8 cellular contexts compared by ENCODE assay signal in genomic region chr13:37058801-37059135, GRCh38. TPM values are rescaled to one million over a fixed set of nuclear protein-coding genes. Genes with fewer than 3 reads are reported as not detected.
DNase-seq lines count a peak whose midpoint lies in the region; ATAC-seq and TF ChIP-seq lines count a peak whose summit lies in the region.

No MANE protein-coding gene starts in this region.

- no peaks in the 10 kb centered on the region for H3K9me3 Mint-ChIP-seq in central memory CD8-positive, alpha-beta T cell

- H3K27ac ChIP-seq in RWPE2 (ENCODE audit: poor library complexity, severe bottlenecking) (peak overlapping the region; percentile 57), liver (ENCODE audit: low read depth in 1 of 2, low read length in 2 of 2) (peak overlapping the region; percentile 77 to 84), stomach smooth muscle (ENCODE audit: low read length) (peak overlapping the region; percentile 79)

- H3K4me1 ChIP-seq in RWPE2 (ENCODE audit: insufficient read depth, poor library complexity, severe bottlenecking) (no peaks in the 10 kb centered on the region), liver (ENCODE audit: control insufficient read depth in 4 of 4, insufficient read depth in 4 of 4, low read length in 3 of 4) (peaks cover 3 to 14% (median 8%) of the 10 kb centered on the region in 4 donors), stomach smooth muscle (ENCODE audit: control insufficient read depth, insufficient read depth, low read length) (no peaks in the 10 kb centered on the region)

- H3K27me3 Mint-ChIP-seq in central memory CD8-positive, alpha-beta T cell: peaks cover 9% of the 10 kb centered on the region

- ATAC-seq in GM18520 (IDR thresholded peaks at IDR 0.05; ENCODE audit: unreplicated experiment): peak; percentile 12
- ATAC-seq in HG03025 (IDR thresholded peaks at IDR 0.05; ENCODE audit: low FRiP score, unreplicated experiment): peak; percentile 18
- peak; percentile 22 for ATAC-seq in RWPE2 (ENCODE audit: low read depth)
- ATAC-seq in central memory CD8-positive, alpha-beta T cell (replicated peaks; ENCODE audit: extremely low read depth, poor library complexity, severe bottlenecking): peak; percentile 44

- WGBS in liver: 2% methylated on average over 13 of the region's 13 CpGs

- H3K27me3 ChIP-seq in RWPE2 (ENCODE audit: insufficient read depth, poor library complexity, severe bottlenecking) (no peaks in the 10 kb centered on the region), liver (ENCODE audit: control insufficient read depth in 4 of 4, insufficient read depth in 4 of 4, low read length in 3 of 4) (no peaks in the 10 kb centered on the region), stomach smooth muscle (ENCODE audit: control insufficient read depth in 1 of 2, insufficient read depth in 2 of 2, low read length in 2 of 2) (no peaks in the 10 kb centered on the region)

- peak overlapping the region; percentile 91 for H3K4me3 Mint-ChIP-seq in central memory CD8-positive, alpha-beta T cell

- TF ChIP-seq CTCF in RWPE2 (IDR thresholded peaks at IDR 0.05; ENCODE audit: poor library complexity, severe bottlenecking) (no peak), liver (IDR thresholded peaks at IDR 0.05; ENCODE audit: low read depth, low read length, missing input control) (no peak), GM13977 (IDR thresholded peaks at IDR 0.05; ENCODE audit: extremely low read depth, insufficient read depth, missing control alignments) (no peak)

- H3K36me3 ChIP-seq in RWPE2 (ENCODE audit: low read depth): peaks cover 14% of the 10 kb centered on the region; the same call in 1 of the 2 replicates
- no peaks in the 10 kb centered on the region for H3K36me3 ChIP-seq in liver (ENCODE audit: control insufficient read depth in 4 of 4, insufficient read depth in 3 of 4, low read depth in 1 of 4, low read length in 3 of 4)
- H3K36me3 ChIP-seq in stomach smooth muscle (ENCODE audit: control insufficient read depth in 2 of 2, insufficient read depth in 2 of 2, low read length in 2 of 2): peaks cover 0 to 2% of the 10 kb centered on the region in 2 donors

- peak overlapping the region; percentile 95 for H3K27ac Mint-ChIP-seq in central memory CD8-positive, alpha-beta T cell (ENCODE audit: low read depth)

- DNase-seq in AG08395 (ENCODE audit: low spot score) (peak; percentile 19), RWPE2 (ENCODE audit: low spot score) (no peak), GM13977 (ENCODE audit: low spot score) (no peak)
- DNase-seq in central memory CD8-positive, alpha-beta T cell (ENCODE audit: low spot score in 2 of 2): no peak

- in situ Hi-C loops in GM13977 (cut with MboI; ENCODE audit: low pct_unique_long_range_greater_than_20kb, low sequenced_read_pairs, unreplicated experiment): no loop called here

- H3K4me3 ChIP-seq in RWPE2 (ENCODE audit: severe bottlenecking): peak overlapping the region; percentile 70
- peak overlapping the region; percentile 92 to 98 (median 98) for H3K4me3 ChIP-seq in liver (ENCODE audit: low read depth in 1 of 3, low read length in 3 of 3)
- peak overlapping the region; percentile 59 to 92 for H3K4me3 ChIP-seq in stomach smooth muscle (ENCODE audit: low read length in 2 of 2)

- H3K36me3 Mint-ChIP-seq in central memory CD8-positive, alpha-beta T cell (ENCODE audit: insufficient read depth): peaks cover 15% of the 10 kb centered on the region

- H3K4me1 Mint-ChIP-seq in central memory CD8-positive, alpha-beta T cell: peaks cover 36% of the 10 kb centered on the region

- no peak for TF ChIP-seq RAD21 in liver (IDR thresholded peaks at IDR 0.05)

- peak overlapping the region; percentile 79 to 86 for H3K9ac ChIP-seq in liver (ENCODE audit: low read depth in 1 of 2, low read length in 2 of 2)
- H3K9ac ChIP-seq in stomach smooth muscle (ENCODE audit: low read length in 2 of 2): peak overlapping the region; percentile 85 to 92

- H3K9me3 ChIP-seq in RWPE2 (ENCODE audit: severe bottlenecking) (no peaks in the 10 kb centered on the region), liver (ENCODE audit: control insufficient read depth in 4 of 4, low read length in 3 of 4) (no peaks in the 10 kb centered on the region), stomach smooth muscle (ENCODE audit: control insufficient read depth in 2 of 2, low read length in 2 of 2) (no peaks in the 10 kb centered on the region)

TF ChIP-seq in liver, 16 proteins besides CTCF, POLR2A, EP300 and RAD21:
- TF ChIP-seq YY1 (IDR thresholded peaks at IDR 0.05) (no peak), MAX (IDR thresholded peaks at IDR 0.05) (peak; percentile 7)

RNA-seq across cellular contexts. Expression of gene SUPT20H, which starts 0.7 kb away (rescaled TPM):
- 10 to 100 TPM; 22.2 to 23.1 TPM for total RNA-seq in liver
- polyA plus RNA-seq in liver: 10 to 100 TPM in 1 of 2 donors, 1 to 10 TPM in 1; 6.5 to 12.1 TPM

RNA-seq across cellular contexts. Expression of gene CSNK1A1L, which starts 46.7 kb away (rescaled TPM):
- not detected for total RNA-seq in liver
- not detected for polyA plus RNA-seq in liver

RNA-seq across cellular contexts. Expression of gene EXOSC8, which starts 58.2 kb away (rescaled TPM):
- total RNA-seq in liver: 10 to 100 TPM; 11.3 to 20.9 TPM
- polyA plus RNA-seq in liver: 10 to 100 TPM in 1 of 2 donors, 1 to 10 TPM in 1; 9.9 to 23.9 TPM

RNA-seq across cellular contexts. Expression of gene ALG5, which starts 59.6 kb away (rescaled TPM):
- total RNA-seq in liver: 10 to 100 TPM; 20.7 to 37.2 TPM
- 10 to 100 TPM; 37.8 to 60.1 TPM for polyA plus RNA-seq in liver
